In genomic region chr4:87424032-87424543, GRCh38 we compare ENCODE assay signal across 1 cellular context.
TF ChIP-seq lines count a peak whose summit lies in the region.

No MANE protein-coding gene starts in this region.

TF ChIP-seq in HEK293, 187 proteins besides CTCF, POLR2A, EP300 and RAD21:
- peak; percentile 54; the same call in 1 of the 2 replicates for TF ChIP-seq ZNF362 (tag by site-specific recombination; IDR thresholded peaks at IDR 0.05)
- TF ChIP-seq ZNF692 (tag by site-specific recombination; IDR thresholded peaks at IDR 0.05), result peak; percentile 66
- 0 out of 2 replicates have a peak, but pooled peaks have one; percentile 48 for TF ChIP-seq ZFP69B (tag by site-specific recombination; IDR thresholded peaks at IDR 0.05)
